Comparison of ENCODE assay signal across 9 cellular contexts in the genomic region with DNA sequence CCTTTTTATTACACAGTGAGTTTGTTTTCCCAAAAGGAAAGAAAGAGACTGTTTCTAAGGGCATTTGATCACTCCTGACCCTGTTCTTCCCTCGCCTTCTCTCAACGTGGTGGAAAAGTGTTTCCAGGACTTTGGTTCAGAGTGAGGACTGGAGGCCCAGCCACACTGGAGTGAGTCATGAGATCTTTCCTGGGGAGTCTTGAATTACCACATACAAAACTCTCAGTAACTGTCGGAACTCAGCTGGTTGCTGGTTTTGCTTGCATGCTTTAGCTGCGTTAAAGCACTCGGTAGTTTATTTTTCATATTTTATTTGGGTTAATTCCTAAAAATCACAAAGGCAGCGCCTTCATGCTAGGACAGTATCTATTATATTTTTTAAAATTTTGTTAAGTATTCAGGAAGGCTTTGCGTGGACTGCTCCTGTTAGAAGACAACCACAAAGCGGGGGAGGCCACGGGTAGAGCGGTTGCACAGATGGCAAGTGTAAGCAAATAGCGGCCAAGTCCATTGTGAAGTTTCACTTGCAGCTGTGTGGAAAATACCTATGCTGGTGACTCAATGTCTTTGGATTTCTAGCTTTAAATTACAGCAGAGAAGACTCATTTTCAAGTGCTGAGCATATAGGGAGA.
DNase-seq lines count a peak whose midpoint lies in the region; ATAC-seq, FAIRE-seq and TF ChIP-seq lines count a peak whose summit lies in the region.
"Had no signal": no experiment of that assay in that cellular context is flagged by ENCODE, and none has a peak within 500 bp of the region (broad histone marks: within the 10 kb centered on the region; RNA-seq: fewer than 3 reads in every experiment).

No MANE protein-coding gene starts in this region.

- H3K27me3 Mint-ChIP-seq in astrocyte (ENCODE audit: low read depth, unreplicated experiment), result no peaks in the 10 kb centered on the region
- no peaks in the 10 kb centered on the region for H3K27me3 Mint-ChIP-seq in WTC11 (ENCODE audit: low read depth)

- H3K9me3 Mint-ChIP-seq in astrocyte (ENCODE audit: unreplicated experiment), result no peaks in the 10 kb centered on the region
- H3K9me3 Mint-ChIP-seq in WTC11, result no peaks in the 10 kb centered on the region

- H3K27ac Mint-ChIP-seq in astrocyte (ENCODE audit: unreplicated experiment) (peak overlapping the region; percentile 99), WTC11 (no peak overlapping the region)

- H3K9me3 ChIP-seq in astrocyte (ENCODE audit: insufficient read depth, low read depth, low read length) (no peaks in the 10 kb centered on the region), lung (ENCODE audit: control insufficient read depth in 2 of 2, insufficient read depth in 1 of 2, low read length in 1 of 2) (no peaks in the 10 kb centered on the region)

- H4K20me1 ChIP-seq in astrocyte (ENCODE audit: insufficient read depth, low read length), result no peaks in the 10 kb centered on the region

- H3K4me2 ChIP-seq in astrocyte (ENCODE audit: low read length), result peak overlapping the region; percentile 85

- H3K36me3 ChIP-seq in astrocyte (ENCODE audit: insufficient read depth, low read length) (no peaks in the 10 kb centered on the region), lung (ENCODE audit: control insufficient read depth in 2 of 2, insufficient read depth in 2 of 2, low read length in 2 of 2) (no peaks in the 10 kb centered on the region), urinary bladder (ENCODE audit: insufficient read depth) (no peaks in the 10 kb centered on the region)

- DNase-seq in activated CD4-positive, alpha-beta T cell treated with anti-CD3 and anti-CD28 coated beads for 48 hours, result peak; percentile 8
- DNase-seq in activated CD4-positive, alpha-beta T cell treated with anti-CD3 and anti-CD28 coated beads, Interleukin-2, amount 50 U/mL, for 48 hours, result no peak
- DNase-seq in astrocyte (ENCODE audit: low read depth), result peak; percentile 99
- no peak for DNase-seq in lung (ENCODE audit: low spot score)
- no peak for DNase-seq in NCI-H510A treated with DMSO at 0.1 percent for 48 hours (lab: John Stamatoyannopoulos, UW)
- DNase-seq in WTC11 (ENCODE audit: low spot score), result no peak

- H3K36me3 Mint-ChIP-seq in astrocyte (ENCODE audit: low read depth, unreplicated experiment), result no peaks in the 10 kb centered on the region
- no peaks in the 10 kb centered on the region for H3K36me3 Mint-ChIP-seq in WTC11

- POLR2A ChIA-PET in WTC11 (lab: Charles Lee), result no interaction called here

- H3K27me3 ChIP-seq in astrocyte (ENCODE audit: insufficient read depth, low read length), result no peaks in the 10 kb centered on the region
- H3K27me3 ChIP-seq in lung (ENCODE audit: control insufficient read depth, insufficient read depth), result no peaks in the 10 kb centered on the region
- H3K27me3 ChIP-seq: foreskin keratinocyte had no signal

- WGBS in lung, 2 donors, result 38 to 61% methylated on average over 11 of the region's 11 CpGs
- WGBS in urinary bladder, result 44% methylated on average over 11 of the region's 11 CpGs

- peak overlapping the region; percentile 89 for H3K27ac ChIP-seq in astrocyte (ENCODE audit: low read depth, low read length)
- peak overlapping the region; percentile 41 to 71 for H3K27ac ChIP-seq in lung (ENCODE audit: low read depth in 1 of 2, low read length in 1 of 2)
- H3K27ac ChIP-seq in urinary bladder (ENCODE audit: low read depth), result peak overlapping the region; percentile 3
- H3K27ac ChIP-seq: foreskin keratinocyte had no signal

- ATAC-seq in lung (ENCODE audit: insufficient read depth, low FRiP score) (peak; percentile 54), HG03571 (IDR thresholded peaks at IDR 0.05; ENCODE audit: unreplicated experiment) (no peak), WTC11 (no peak)
- ATAC-seq: foreskin keratinocyte had no signal

- peak overlapping the region; percentile 75 for H3K9ac ChIP-seq in astrocyte (ENCODE audit: low read length)

- CTCF ChIA-PET in WTC11 (lab: Charles Lee), result interaction anchor here (1.0 to 2.6 kb wide), 3 partner anchors 8 to 226 kb away, joined by 3 to 14 read pairs (median 3); no protein-coding TSS in a partner anchor

- H3K79me2 ChIP-seq in astrocyte (ENCODE audit: insufficient read depth, low read length), result no peaks in the 10 kb centered on the region

- peak; percentile 49 for FAIRE-seq in astrocyte (lab: Jason Lieb, UNC)

- H3K4me1 Mint-ChIP-seq in astrocyte (ENCODE audit: low read depth, unreplicated experiment), result peaks cover 65% of the 10 kb centered on the region
- H3K4me1 Mint-ChIP-seq in WTC11, result peaks cover 35% of the 10 kb centered on the region

- H3K4me1 ChIP-seq in astrocyte (ENCODE audit: insufficient read depth, low read length) (peaks cover 32% of the 10 kb centered on the region), lung (ENCODE audit: control insufficient read depth in 2 of 2, insufficient read depth in 2 of 2, low read length in 2 of 2) (peaks cover 7 to 16% of the 10 kb centered on the region in 2 donors), urinary bladder (ENCODE audit: insufficient read depth) (no peaks in the 10 kb centered on the region)
- H3K4me1 ChIP-seq: foreskin keratinocyte had no signal

- H3K4me3 ChIP-seq in astrocyte (ENCODE audit: insufficient read depth, low read depth, low read length), result peak overlapping the region; percentile 27
- H3K4me3 ChIP-seq in lung, result no peak overlapping the region
- H3K4me3 ChIP-seq in urinary bladder (ENCODE audit: low read depth, low read length), result no peak overlapping the region

- H3K4me3 Mint-ChIP-seq in astrocyte (ENCODE audit: unreplicated experiment), result peak overlapping the region; percentile 20
- H3K4me3 Mint-ChIP-seq in WTC11, result no peak overlapping the region

- peak overlapping the region; percentile 16 for H2AFZ ChIP-seq in astrocyte (ENCODE audit: low read depth, low read length)

- TF ChIP-seq CTCF in astrocyte (IDR thresholded peaks at IDR 0.05; ENCODE audit: insufficient read depth, low read depth, low read length) (no peak), lung (IDR thresholded peaks at IDR 0.05; ENCODE audit: control extremely low read depth, extremely low read depth) (no peak), WTC11 (IDR thresholded peaks at IDR 0.05) (no peak)

TF ChIP-seq in WTC11, 78 proteins besides CTCF, POLR2A, EP300 and RAD21:
- TF ChIP-seq TEAD4 (CRISPR knock-in tag; IDR thresholded peaks at IDR 0.05), result no peak
- no peak for TF ChIP-seq FOXK1 (CRISPR knock-in tag; IDR thresholded peaks at IDR 0.05)

Comparison
In these comparisons a context has a peak if more than half of its experiments do, and no peak if none do; other contexts are left out.
1. DNase-seq: peak in activated CD4-positive, alpha-beta T cell treated with anti-CD3 and anti-CD28 coated beads for 48 hours (single experiment) and astrocyte (single experiment); none in activated CD4-positive, alpha-beta T cell treated with anti-CD3 and anti-CD28 coated beads, Interleukin-2, amount 50 U/mL, for 48 hours (0 of 2), lung (single experiment), NCI-H510A treated with DMSO at 0.1 percent for 48 hours (single experiment) and WTC11 (single experiment).
2. H3K27ac ChIP-seq: peak in every context shown above with its lines; median percentile 89 in astrocyte; 56 in lung; 3 in urinary bladder.